ENCODE assay signal across 8 cellular contexts in genomic region chr3:129605593-129606521, GRCh38. TPM values are rescaled to one million over a fixed set of nuclear protein-coding genes. Genes with fewer than 3 reads are reported as not detected.
DNase-seq lines count a peak whose midpoint lies in the region; ATAC-seq and TF ChIP-seq lines count a peak whose summit lies in the region.

No MANE protein-coding gene starts in this region.

- H3K4me1 ChIP-seq in SJCRH30 (peaks cover 19% of the 10 kb centered on the region), ascending aorta (peaks cover 26 to 63% of the 10 kb centered on the region in 2 donors)

- H3K27ac ChIP-seq in SJCRH30 (peak overlapping the region; percentile 65), ascending aorta (peak overlapping the region; percentile 83 to 93)

- no peak for DNase-seq in AG09309 (ENCODE audit: low read depth)
- DNase-seq in HFF-Myc (ENCODE audit: extremely low read depth, low read depth) = no peak
- peak; percentile 60 to 66 for DNase-seq in SJCRH30
- DNase-seq in ascending aorta (ENCODE audit: low spot score in 2 of 2) = peak in 1 of 2 donors; percentile 82
- DNase-seq in hepatic stellate cell (ENCODE audit: low spot score) = peak; percentile 71
- no peak for DNase-seq in skeletal muscle cell (ENCODE audit: low read depth)

- intact Hi-C loops in ascending aorta (cut with DNase I) = loop anchor here (2.0 kb wide), 2 partner anchors 45 to 115 kb away; no protein-coding TSS in a partner anchor

- TF ChIP-seq CTCF in AG09309 (IDR thresholded peaks at IDR 0.05; ENCODE audit: control insufficient read depth, insufficient read depth, low read depth, low read length, missing control alignments) = no peak
- no peak for TF ChIP-seq CTCF in HFF-Myc (IDR thresholded peaks at IDR 0.05; ENCODE audit: low read depth, low read length, missing control alignments)
- TF ChIP-seq CTCF in ascending aorta (IDR thresholded peaks at IDR 0.05) = peak in 1 of 3 experiments; percentile 7

- no peak for ATAC-seq in GM19328 (IDR thresholded peaks at IDR 0.05; ENCODE audit: unreplicated experiment)
- no peak for ATAC-seq in HG02840 (IDR thresholded peaks at IDR 0.05; ENCODE audit: low FRiP score, unreplicated experiment)

- no peaks in the 10 kb centered on the region for H3K9me3 ChIP-seq in SJCRH30 (replicated peaks)
- no peaks in the 10 kb centered on the region for H3K9me3 ChIP-seq in ascending aorta

- no peaks in the 10 kb centered on the region for H3K27me3 ChIP-seq in SJCRH30
- H3K27me3 ChIP-seq in ascending aorta = no peaks in the 10 kb centered on the region

- no peaks in the 10 kb centered on the region for H3K36me3 ChIP-seq in SJCRH30
- H3K36me3 ChIP-seq in ascending aorta = no peaks in the 10 kb centered on the region

- H3K4me3 ChIP-seq in AG09309 (ENCODE audit: control insufficient read depth, low read depth, low read length) (peak overlapping the region; percentile 68), HFF-Myc (replicated peaks; ENCODE audit: low read depth, low read length) (peak overlapping the region; percentile 62), SJCRH30 (peak overlapping the region; percentile 83), ascending aorta (peak overlapping the region; percentile 84 to 90), skeletal muscle cell (ENCODE audit: low read depth, low read length) (peak overlapping the region; percentile 68)

RNA-seq across cellular contexts. Expression of gene PLXND1, which starts 0.6 kb away (rescaled TPM):
- 91.1 and 95.8 TPM in 2 replicates for total RNA-seq in SJCRH30 (2014; rRNA removed; shearing (Covaris generic))
- 407 TPM for total RNA-seq in ascending aorta

Comparison
In these comparisons a context has a peak if more than half of its experiments do, and no peak if none do; other contexts are left out.
1. DNase-seq: peak in SJCRH30 (2 of 2) and hepatic stellate cell (single experiment); none in AG09309 (single experiment), HFF-Myc (single experiment) and skeletal muscle cell (single experiment).
2. Peak in every context shown above with its lines, with median percentiles within 50 percentile points of each other: H3K4me3 ChIP-seq.